ENCODE assay signal across 9 cellular contexts in genomic region chr7:70736715-70737460, GRCh38.
DNase-seq lines count a peak whose midpoint lies in the region; ATAC-seq and TF ChIP-seq lines count a peak whose summit lies in the region.
"Had no signal": no experiment of that assay in that cellular context is flagged by ENCODE, and none has a peak within 500 bp of the region (broad histone marks: within the 10 kb centered on the region; RNA-seq: fewer than 3 reads in every experiment).

No MANE protein-coding gene starts in this region.

- DNase-seq in astrocyte of the cerebellum (ENCODE audit: low read depth) (peak; percentile 48), immature natural killer cell (no peak), anterior cingulate cortex (lab: John Stamatoyannopoulos, UW) (no peak), endodermal cell (no peak), SW 1271 (lab: John Stamatoyannopoulos, UW) (no peak)

- H3K27ac Mint-ChIP-seq in immature natural killer cell, result peak overlapping the region in 4 of 6 donors; percentile 3 to 72 (median 26)
- no peak overlapping the region for H3K27ac Mint-ChIP-seq in endodermal cell

- H3K9me3 ChIP-seq in subcutaneous abdominal adipose tissue (ENCODE audit: control insufficient read depth in 5 of 5, low read length in 5 of 5) (no peaks in the 10 kb centered on the region), endodermal cell (ENCODE audit: control insufficient read depth, low read length) (no peaks in the 10 kb centered on the region)

- ATAC-seq in GM18867 (IDR thresholded peaks at IDR 0.05; ENCODE audit: unreplicated experiment) (peak; percentile 41), GM18858 (IDR thresholded peaks at IDR 0.05; ENCODE audit: unreplicated experiment) (no peak)

- H3K9me3 Mint-ChIP-seq in immature natural killer cell (no peaks in the 10 kb centered on the region), endodermal cell (no peaks in the 10 kb centered on the region)

- in situ Hi-C loops in astrocyte of the cerebellum (cut with HindIII; ENCODE audit: low sequenced_read_pairs), result no loop called here

- H3K27me3 Mint-ChIP-seq in immature natural killer cell (ENCODE audit: low read depth in 3 of 3) (peaks cover 0 to 2% (median 2%) of the 10 kb centered on the region in 3 donors), endodermal cell (ENCODE audit: insufficient read depth) (no peaks in the 10 kb centered on the region)

- 76 to 77% methylated on average over 7 to 11 of the region's 11 CpGs for WGBS in endodermal cell (ENCODE audit: insufficient coverage in 1 of 2, insufficient read length in 1 of 2), 2 experiments

- no peaks in the 10 kb centered on the region for H3K27me3 ChIP-seq in subcutaneous abdominal adipose tissue (ENCODE audit: control insufficient read depth in 5 of 5, insufficient read depth in 4 of 5, low read length in 5 of 5)
- H3K27me3 ChIP-seq in endodermal cell (ENCODE audit: control insufficient read depth, insufficient read depth, low read length, poor library complexity, severe bottlenecking), result no peaks in the 10 kb centered on the region

- H3K4me3 Mint-ChIP-seq in immature natural killer cell (peak overlapping the region in 4 of 5 donors; percentile 19 to 62 (median 50)), endodermal cell (no peak overlapping the region)

- H3K9ac ChIP-seq in subcutaneous abdominal adipose tissue (ENCODE audit: low read length in 5 of 5) (peak overlapping the region in 2 of 5 donors; percentile 1 to 15), endodermal cell (ENCODE audit: extremely low read depth, low read length, poor library complexity, severe bottlenecking) (no peak overlapping the region)

- H3K36me3 Mint-ChIP-seq in immature natural killer cell, result peaks cover 0 to 5% (median 0%) of the 10 kb centered on the region in 3 donors
- peaks cover 15% of the 10 kb centered on the region for H3K36me3 Mint-ChIP-seq in endodermal cell (ENCODE audit: low read depth)

- H3K4me1 Mint-ChIP-seq in immature natural killer cell (peaks cover 90 to 94% of the 10 kb centered on the region in 2 donors), endodermal cell (peaks cover 16% of the 10 kb centered on the region)

- H3K36me3 ChIP-seq in subcutaneous abdominal adipose tissue (ENCODE audit: control insufficient read depth in 5 of 5, insufficient read depth in 5 of 5, low read length in 5 of 5), result no peaks in the 10 kb centered on the region
- H3K36me3 ChIP-seq in endodermal cell (ENCODE audit: control insufficient read depth, insufficient read depth, low read length), result peaks cover 39% of the 10 kb centered on the region

- no peak for TF ChIP-seq CTCF in astrocyte of the cerebellum (IDR thresholded peaks at IDR 0.05; ENCODE audit: low read depth, low read length, missing control alignments)
- no peak for TF ChIP-seq CTCF in endodermal cell (conservative IDR thresholded peaks at IDR 0.05)

- H3K27ac ChIP-seq in subcutaneous abdominal adipose tissue (ENCODE audit: low read depth, low read length) (peak overlapping the region; percentile 25), endodermal cell (ENCODE audit: low read depth, low read length) (no peak overlapping the region)

- peak overlapping the region; percentile 41 for H3K4me3 ChIP-seq in astrocyte of the cerebellum (ENCODE audit: low read depth, low read length)
- H3K4me3 ChIP-seq in subcutaneous abdominal adipose tissue (ENCODE audit: low read depth in 1 of 5, low read length in 5 of 5), result peak overlapping the region in 4 of 5 donors; percentile 13 to 51 (median 36)
- no peak overlapping the region for H3K4me3 ChIP-seq in endodermal cell (ENCODE audit: low read length)
- H3K4me3 ChIP-seq: skin epidermis had no signal

- H3K4me1 ChIP-seq in subcutaneous abdominal adipose tissue (ENCODE audit: control insufficient read depth in 5 of 5, insufficient read depth in 5 of 5, low read length in 5 of 5), result peaks cover 5 to 35% (median 33%) of the 10 kb centered on the region in 5 donors
- no peaks in the 10 kb centered on the region for H3K4me1 ChIP-seq in endodermal cell (ENCODE audit: control insufficient read depth, insufficient read depth, low read length)
